ENCODE assay signal across 1 cellular context in genomic region chr15:74530771-74531143, GRCh38.
TF ChIP-seq lines count a peak whose summit lies in the region.

No MANE protein-coding gene starts in this region.

TF ChIP-seq in WTC11, 78 proteins besides CTCF, POLR2A, EP300 and RAD21 (continued from another document):
- TF ChIP-seq, protein P1, sequence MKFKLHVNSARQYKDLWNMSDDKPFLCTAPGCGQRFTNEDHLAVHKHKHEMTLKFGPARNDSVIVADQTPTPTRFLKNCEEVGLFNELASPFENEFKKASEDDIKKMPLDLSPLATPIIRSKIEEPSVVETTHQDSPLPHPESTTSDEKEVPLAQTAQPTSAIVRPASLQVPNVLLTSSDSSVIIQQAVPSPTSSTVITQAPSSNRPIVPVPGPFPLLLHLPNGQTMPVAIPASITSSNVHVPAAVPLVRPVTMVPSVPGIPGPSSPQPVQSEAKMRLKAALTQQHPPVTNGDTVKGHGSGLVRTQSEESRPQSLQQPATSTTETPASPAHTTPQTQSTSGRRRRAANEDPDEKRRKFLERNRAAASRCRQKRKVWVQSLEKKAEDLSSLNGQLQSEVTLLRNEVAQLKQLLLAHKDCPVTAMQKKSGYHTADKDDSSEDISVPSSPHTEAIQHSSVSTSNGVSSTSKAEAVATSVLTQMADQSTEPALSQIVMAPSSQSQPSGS (CRISPR knock-in tag; IDR thresholded peaks at IDR 0.05; ENCODE audit: borderline replicate concordance, low read depth): no peak
- no peak for TF ChIP-seq ELF4 (CRISPR knock-in tag; IDR thresholded peaks at IDR 0.05; ENCODE audit: low read depth)
- TF ChIP-seq ETV6 (CRISPR knock-in tag; IDR thresholded peaks at IDR 0.05): no peak
- TF ChIP-seq SMAD3 (CRISPR knock-in tag; IDR thresholded peaks at IDR 0.05; ENCODE audit: borderline replicate concordance): no peak
- no peak for TF ChIP-seq CDX4 (CRISPR knock-in tag; IDR thresholded peaks at IDR 0.05; ENCODE audit: borderline replicate concordance)
- TF ChIP-seq, protein P2, sequence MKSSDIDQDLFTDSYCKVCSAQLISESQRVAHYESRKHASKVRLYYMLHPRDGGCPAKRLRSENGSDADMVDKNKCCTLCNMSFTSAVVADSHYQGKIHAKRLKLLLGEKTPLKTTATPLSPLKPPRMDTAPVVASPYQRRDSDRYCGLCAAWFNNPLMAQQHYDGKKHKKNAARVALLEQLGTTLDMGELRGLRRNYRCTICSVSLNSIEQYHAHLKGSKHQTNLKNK (CRISPR knock-in tag; IDR thresholded peaks at IDR 0.05): no peak
- TF ChIP-seq, protein P3, sequence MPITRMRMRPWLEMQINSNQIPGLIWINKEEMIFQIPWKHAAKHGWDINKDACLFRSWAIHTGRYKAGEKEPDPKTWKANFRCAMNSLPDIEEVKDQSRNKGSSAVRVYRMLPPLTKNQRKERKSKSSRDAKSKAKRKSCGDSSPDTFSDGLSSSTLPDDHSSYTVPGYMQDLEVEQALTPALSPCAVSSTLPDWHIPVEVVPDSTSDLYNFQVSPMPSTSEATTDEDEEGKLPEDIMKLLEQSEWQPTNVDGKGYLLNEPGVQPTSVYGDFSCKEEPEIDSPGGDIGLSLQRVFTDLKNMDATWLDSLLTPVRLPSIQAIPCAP (CRISPR knock-in tag; IDR thresholded peaks at IDR 0.05): no peak
- TF ChIP-seq MXD4 (CRISPR knock-in tag; IDR thresholded peaks at IDR 0.05; ENCODE audit: borderline replicate concordance): no peak
